Comparison of ENCODE assay signal across 8 cellular contexts in genomic region chr21:44949161-44950015, GRCh38.
DNase-seq lines count a peak whose midpoint lies in the region; ATAC-seq and TF ChIP-seq lines count a peak whose summit lies in the region.

No MANE protein-coding gene starts in this region.

- in situ Hi-C loops in KBM-7 (cut with MboI; ENCODE audit: low pct_unique_long_range_greater_than_20kb, low sequenced_read_pairs): loop anchor here (10.0 kb wide), 1 partner anchor 185 kb away; no protein-coding TSS in a partner anchor
- in situ Hi-C loops in brain microvascular endothelial cell (cut with HindIII; ENCODE audit: low pct_ligation_motif_present, low sequenced_read_pairs): loop anchor here (25.0 kb wide), 1 partner anchor 188 kb away; no protein-coding TSS in a partner anchor

- peak; percentile 93 for TF ChIP-seq CTCF in brain microvascular endothelial cell (IDR thresholded peaks at IDR 0.05; ENCODE audit: low read depth, low read length, missing control alignments)

- H3K27ac ChIP-seq in brain microvascular endothelial cell: no peak overlapping the region

- ATAC-seq in GM19395 (IDR thresholded peaks at IDR 0.05; ENCODE audit: unreplicated experiment): no peak

- DNase-seq in NCI-H146 (lab: John Stamatoyannopoulos, UW) (peak; percentile 27), NCI-H146 treated with DMSO at 0.1 percent for 48 hours (lab: John Stamatoyannopoulos, UW; ENCODE audit: unreplicated experiment) (no peak), KBM-7 (peak; percentile 46), UCSD-AML1 (lab: John Stamatoyannopoulos, UW; ENCODE audit: unreplicated experiment) (peak; percentile 53), brain microvascular endothelial cell (peak; percentile 60), inferior parietal cortex (ENCODE audit: extremely low spot score) (peak; percentile 59)
- DNase-seq in stimulated activated CD4-positive, alpha-beta T cell treated with anti-CD3 and anti-CD28 coated beads, Interleukin-1b, Interleukin-23, amount 100 ng/mL, for 1 hour (ENCODE audit: low read depth in 2 of 2): peak; percentile 52 to 71

- no peak overlapping the region for H3K4me3 ChIP-seq in brain microvascular endothelial cell (ENCODE audit: low read depth, low read length)

- no peaks in the 10 kb centered on the region for H3K27me3 ChIP-seq in brain microvascular endothelial cell (replicated peaks)

- peaks cover 9% of the 10 kb centered on the region for H3K36me3 ChIP-seq in brain microvascular endothelial cell (replicated peaks)
